Comparison of ENCODE assay signal across 17 cellular contexts in the genomic region with DNA sequence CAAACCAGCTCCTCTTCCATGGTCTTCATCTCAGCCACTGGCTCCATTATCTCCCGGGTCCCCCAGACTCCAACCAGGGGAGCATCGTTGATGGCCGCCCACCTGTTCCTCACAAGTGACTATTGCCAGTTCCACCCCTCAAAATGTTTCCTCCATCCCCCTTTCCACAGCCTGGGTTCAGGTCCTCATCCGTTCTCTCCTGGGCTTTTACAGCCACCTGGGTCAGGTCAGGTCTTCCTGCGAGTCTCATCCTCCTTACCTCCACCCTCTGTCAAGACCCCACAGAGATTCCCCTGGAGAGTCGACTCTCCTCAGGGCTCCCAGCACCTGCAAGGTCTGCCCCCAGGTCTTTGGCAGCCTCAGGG.
DNase-seq lines count a peak whose midpoint lies in the region; ATAC-seq and TF ChIP-seq lines count a peak whose summit lies in the region.
"Had no signal": no experiment of that assay in that cellular context is flagged by ENCODE, and none has a peak within 500 bp of the region (broad histone marks: within the 10 kb centered on the region; RNA-seq: fewer than 3 reads in every experiment).

No MANE protein-coding gene starts in this region.

- ATAC-seq in memory B cell (ENCODE audit: low read depth) (no peak), T-cell (replicated peaks in 1 of 4) (no peak), HG02852 (IDR thresholded peaks at IDR 0.05; ENCODE audit: unreplicated experiment) (no peak)
- ATAC-seq in stimulated activated effector memory CD8-positive, alpha-beta T cell treated with anti-CD3 and anti-CD28 coated beads, Interleukin-12 subunit alpha, Interleukin-12 subunit beta, amount 100 ng/mL, for 72 hours, result no peak
- ATAC-seq: HepG2 had no signal

- CTCF ChIA-PET in HEK293 (lab: Yijun Ruan, JAX) (interaction anchor here (0.7 to 2.2 kb wide), 4 partner anchors 15 to 92 kb away, joined by 3 to 9 read pairs (median 6); no protein-coding TSS in a partner anchor), T-cell (lab: Charles Lee) (no interaction called here)
- CTCF ChIA-PET in activated CD4-positive, alpha-beta memory T cell treated with anti-CD3 and anti-CD28 coated beads for 36 hours (lab: Charles Lee), result no interaction called here

- H3K4me1 ChIP-seq in HEK293 (ENCODE audit: control insufficient read depth, insufficient read depth, low read length), result peaks cover 21% of the 10 kb centered on the region

- H3K4me3 Mint-ChIP-seq in memory B cell (no peak overlapping the region), T-cell (no peak overlapping the region)
- H3K4me3 Mint-ChIP-seq in stimulated activated effector memory CD8-positive, alpha-beta T cell treated with anti-CD3 and anti-CD28 coated beads, Interleukin-12 subunit alpha, Interleukin-12 subunit beta, amount 100 ng/mL, for 72 hours, result no peak overlapping the region
- H3K4me3 Mint-ChIP-seq in activated CD4-positive, alpha-beta memory T cell treated with anti-CD3 and anti-CD28 coated beads for 36 hours, result no peak overlapping the region
- H3K4me3 Mint-ChIP-seq: CD4-positive, alpha-beta T cell; H9 had no signal

- intact Hi-C loops in activated CD4-positive, alpha-beta memory T cell treated with anti-CD3 and anti-CD28 coated beads for 36 hours (cut with micrococcal nuclease), result no loop called here

- no peak overlapping the region for H3K4me3 ChIP-seq in HEK293 (ENCODE audit: low read depth, low read length)
- H3K4me3 ChIP-seq: BLaER1 treated with 17β-estradiol and CSF1 and Interleukin-3, amounts not matched to agents 10 nM and 100 nM had no signal

- H3K27me3 Mint-ChIP-seq in memory B cell (no peaks in the 10 kb centered on the region), T-cell (peaks cover 11 to 28% of the 10 kb centered on the region in 2 donors)
- peaks cover 16% of the 10 kb centered on the region for H3K27me3 Mint-ChIP-seq in activated CD4-positive, alpha-beta memory T cell treated with anti-CD3 and anti-CD28 coated beads for 36 hours

- H3K4me1 Mint-ChIP-seq in memory B cell (peaks cover 43% of the 10 kb centered on the region), T-cell (no peaks in the 10 kb centered on the region)
- H3K4me1 Mint-ChIP-seq in stimulated activated effector memory CD8-positive, alpha-beta T cell treated with anti-CD3 and anti-CD28 coated beads, Interleukin-12 subunit alpha, Interleukin-12 subunit beta, amount 100 ng/mL, for 72 hours, result peaks cover 17% of the 10 kb centered on the region
- no peaks in the 10 kb centered on the region for H3K4me1 Mint-ChIP-seq in activated CD4-positive, alpha-beta memory T cell treated with anti-CD3 and anti-CD28 coated beads for 36 hours (ENCODE audit: low read depth)

- H3K27ac Mint-ChIP-seq in memory B cell (peak overlapping the region; percentile 85), T-cell (no peak overlapping the region)
- peak overlapping the region; percentile 54 for H3K27ac Mint-ChIP-seq in stimulated activated effector memory CD8-positive, alpha-beta T cell treated with anti-CD3 and anti-CD28 coated beads, Interleukin-12 subunit alpha, Interleukin-12 subunit beta, amount 100 ng/mL, for 72 hours
- H3K27ac Mint-ChIP-seq in activated CD4-positive, alpha-beta memory T cell treated with anti-CD3 and anti-CD28 coated beads for 36 hours, result no peak overlapping the region
- H3K27ac Mint-ChIP-seq: CD4-positive, alpha-beta T cell had no signal

- no peaks in the 10 kb centered on the region for H3K36me3 ChIP-seq in HEK293 (ENCODE audit: control insufficient read depth in 2 of 2, insufficient read depth in 1 of 2, low read length in 2 of 2)

- peaks cover 42% of the 10 kb centered on the region for H3K36me3 Mint-ChIP-seq in memory B cell
- H3K36me3 Mint-ChIP-seq in stimulated activated effector memory CD8-positive, alpha-beta T cell treated with anti-CD3 and anti-CD28 coated beads, Interleukin-12 subunit alpha, Interleukin-12 subunit beta, amount 100 ng/mL, for 72 hours, result no peaks in the 10 kb centered on the region
- H3K36me3 Mint-ChIP-seq in T-cell, result no peaks in the 10 kb centered on the region
- no peaks in the 10 kb centered on the region for H3K36me3 Mint-ChIP-seq in activated CD4-positive, alpha-beta memory T cell treated with anti-CD3 and anti-CD28 coated beads for 36 hours

- TF ChIP-seq CTCF in HEK293 (tag by site-specific recombination; IDR thresholded peaks at IDR 0.05), result no peak

- DNase-seq in activated CD8-positive, alpha-beta memory T cell treated with anti-CD3 and anti-CD28 coated beads, Interleukin-2, amount 50 U/mL, for 48 hours, result peak; percentile 43
- no peak for DNase-seq in activated CD8-positive, alpha-beta memory T cell treated with anti-CD3 and anti-CD28 coated beads for 24 hours
- no peak for DNase-seq in memory B cell (ENCODE audit: low spot score in 2 of 2)
- no peak for DNase-seq in stimulated activated effector memory CD8-positive, alpha-beta T cell treated with anti-CD3 and anti-CD28 coated beads, Interleukin-12 subunit alpha, Interleukin-12 subunit beta, amount 100 ng/mL, for 72 hours (ENCODE audit: low spot score in 2 of 2)
- no peak for DNase-seq in T-cell
- no peak for DNase-seq in activated CD4-positive, alpha-beta memory T cell treated with anti-CD3 and anti-CD28 coated beads for 36 hours
- DNase-seq: 8988T; AML-193; Calu3; CD4-positive, alpha-beta T cell; DMS 273 treated with DMSO at 0.1 percent for 48 hours; GOT3 had no signal

- H3K9me3 ChIP-seq in HEK293 (ENCODE audit: control insufficient read depth, insufficient read depth, low read depth, low read length), result no peaks in the 10 kb centered on the region
- H3K9me3 ChIP-seq: BLaER1 treated with 17β-estradiol and CSF1 and Interleukin-3, amounts not matched to agents 10 nM and 100 nM had no signal

- H3K27ac ChIP-seq in HEK293 (ENCODE audit: extremely low read depth, low read depth, low read length), result no peak overlapping the region
- H3K27ac ChIP-seq: BLaER1 treated with 17β-estradiol and CSF1 and Interleukin-3, amounts not matched to agents 10 nM and 100 nM had no signal

- POLR2A ChIA-PET in HEK293 (lab: Yijun Ruan, JAX) (no interaction called here), T-cell (lab: Charles Lee) (no interaction called here)
- POLR2A ChIA-PET in activated CD4-positive, alpha-beta memory T cell treated with anti-CD3 and anti-CD28 coated beads for 36 hours (lab: Charles Lee), result no interaction called here

- H3K9me3 Mint-ChIP-seq in memory B cell, result no peaks in the 10 kb centered on the region
- H3K9me3 Mint-ChIP-seq in stimulated activated effector memory CD8-positive, alpha-beta T cell treated with anti-CD3 and anti-CD28 coated beads, Interleukin-12 subunit alpha, Interleukin-12 subunit beta, amount 100 ng/mL, for 72 hours, result no peaks in the 10 kb centered on the region
- H3K9me3 Mint-ChIP-seq in T-cell, result no peaks in the 10 kb centered on the region
- H3K9me3 Mint-ChIP-seq in activated CD4-positive, alpha-beta memory T cell treated with anti-CD3 and anti-CD28 coated beads for 36 hours, result no peaks in the 10 kb centered on the region
- H3K9me3 Mint-ChIP-seq: CD4-positive, alpha-beta T cell; H9 had no signal

TF ChIP-seq in HEK293, 187 proteins besides CTCF, POLR2A, EP300 and RAD21 (continues in another document):
- TF ChIP-seq GLIS1 (tag by site-specific recombination; IDR thresholded peaks at IDR 0.05) (peak; percentile 25; the same call in 1 of the 2 replicates), ZFHX2 (tag by site-specific recombination; conservative IDR thresholded peaks at IDR 0.05) (0 out of 2 replicates have a peak, but pooled peaks have one; percentile 5), SCRT2 (tag by site-specific recombination; IDR thresholded peaks at IDR 0.05) (peak; percentile 55; the same call in 1 of the 2 replicates)
- TF ChIP-seq, protein P1, sequence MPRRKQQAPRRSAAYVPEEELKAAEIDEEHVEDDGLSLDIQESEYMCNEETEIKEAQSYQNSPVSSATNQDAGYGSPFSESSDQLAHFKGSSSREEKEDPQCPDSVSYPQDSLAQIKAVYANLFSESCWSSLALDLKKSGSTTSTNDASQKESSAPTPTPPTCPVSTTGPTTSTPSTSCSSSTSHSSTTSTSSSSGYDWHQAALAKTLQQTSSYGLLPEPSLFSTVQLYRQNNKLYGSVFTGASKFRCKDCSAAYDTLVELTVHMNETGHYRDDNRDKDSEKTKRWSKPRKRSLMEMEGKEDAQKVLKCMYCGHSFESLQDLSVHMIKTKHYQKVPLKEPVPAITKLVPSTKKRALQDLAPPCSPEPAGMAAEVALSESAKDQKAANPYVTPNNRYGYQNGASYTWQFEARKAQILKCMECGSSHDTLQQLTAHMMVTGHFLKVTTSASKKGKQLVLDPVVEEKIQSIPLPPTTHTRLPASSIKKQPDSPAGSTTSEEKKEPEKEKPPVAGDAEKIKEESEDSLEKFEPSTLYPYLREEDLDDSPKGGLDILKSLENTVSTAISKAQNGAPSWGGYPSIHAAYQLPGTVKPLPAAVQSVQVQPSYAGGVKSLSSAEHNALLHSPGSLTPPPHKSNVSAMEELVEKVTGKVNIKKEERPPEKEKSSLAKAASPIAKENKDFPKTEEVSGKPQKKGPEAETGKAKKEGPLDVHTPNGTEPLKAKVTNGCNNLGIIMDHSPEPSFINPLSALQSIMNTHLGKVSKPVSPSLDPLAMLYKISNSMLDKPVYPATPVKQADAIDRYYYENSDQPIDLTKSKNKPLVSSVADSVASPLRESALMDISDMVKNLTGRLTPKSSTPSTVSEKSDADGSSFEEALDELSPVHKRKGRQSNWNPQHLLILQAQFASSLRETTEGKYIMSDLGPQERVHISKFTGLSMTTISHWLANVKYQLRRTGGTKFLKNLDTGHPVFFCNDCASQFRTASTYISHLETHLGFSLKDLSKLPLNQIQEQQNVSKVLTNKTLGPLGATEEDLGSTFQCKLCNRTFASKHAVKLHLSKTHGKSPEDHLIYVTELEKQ (tag by site-specific recombination; IDR thresholded peaks at IDR 0.05; ENCODE audit: borderline replicate concordance), result no peak

Comparison
In these comparisons a context has a peak if more than half of its experiments do, and no peak if none do; other contexts are left out.
1. H3K27ac Mint-ChIP-seq: peak in memory B cell (single experiment) and stimulated activated effector memory CD8-positive, alpha-beta T cell treated with anti-CD3 and anti-CD28 coated beads, Interleukin-12 subunit alpha, Interleukin-12 subunit beta, amount 100 ng/mL, for 72 hours (single experiment); none in T-cell (0 of 2) and activated CD4-positive, alpha-beta memory T cell treated with anti-CD3 and anti-CD28 coated beads for 36 hours (single experiment).